24 cellular contexts compared by ENCODE assay signal in the genomic region with DNA sequence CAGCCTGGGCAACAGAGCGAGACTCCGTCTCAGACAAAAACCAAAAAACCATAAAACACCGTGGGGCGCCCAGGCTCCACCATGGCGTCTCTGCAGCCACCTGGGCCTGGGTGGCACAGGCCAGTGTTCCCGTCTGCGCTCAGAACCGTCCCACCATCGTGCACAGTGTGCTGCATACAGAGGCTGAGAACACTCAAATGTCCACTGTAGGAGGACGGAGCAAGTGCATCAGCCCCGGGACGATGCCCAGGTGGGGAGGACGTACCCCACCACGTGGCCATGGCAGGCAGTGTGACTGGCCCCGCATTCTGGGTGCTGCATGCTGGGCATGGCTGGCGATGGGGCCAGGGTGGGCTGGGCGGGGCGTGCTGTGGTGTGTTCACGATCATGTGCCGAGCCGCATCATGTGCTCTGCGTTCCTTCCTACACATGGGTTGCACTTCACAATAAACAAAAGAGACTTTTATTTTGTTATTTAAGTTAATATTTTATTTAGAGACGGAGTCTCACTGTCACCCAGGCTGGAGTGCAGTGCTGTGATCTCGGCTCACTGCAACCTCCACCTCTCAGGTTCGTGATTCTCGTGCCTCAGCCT. TPM values are rescaled to one million over a fixed set of nuclear protein-coding genes. Genes with fewer than 3 reads are reported as not detected.
A peak's percentile ranks its signal among the peaks of the same experiment; 100 is the strongest.
DNase-seq lines count a peak whose midpoint lies in the region; ATAC-seq lines count a peak whose summit lies in the region.
"Had no signal": no experiment of that assay in that cellular context is flagged by ENCODE, and none has a peak within 500 bp of the region (broad histone marks: within the 10 kb centered on the region; RNA-seq: fewer than 3 reads in every experiment).

No MANE protein-coding gene starts in this region.

- H3K27ac Mint-ChIP-seq in activated naive CD4-positive, alpha-beta T cell treated with anti-CD3 and anti-CD28 coated beads, Interleukin-2, amount 10 ng/mL, durations not matched to agents 7 days and 5 days, result peak overlapping the region; percentile 55
- H3K27ac Mint-ChIP-seq in T-helper 17 cell, result peak overlapping the region; percentile 74
- H3K27ac Mint-ChIP-seq: B cell had no signal

- H3K4me1 ChIP-seq in BLaER1 treated with 17β-estradiol and CSF1 and Interleukin-3, amounts not matched to agents 10 nM and 100 nM, result peaks cover 37 to 78% (median 68%) of the 10 kb centered on the region in 10 experiments
- H3K4me1 ChIP-seq: SJSA1 had no signal

- no peak overlapping the region for H3K4me3 Mint-ChIP-seq in activated naive CD4-positive, alpha-beta T cell treated with anti-CD3 and anti-CD28 coated beads, Interleukin-2, amount 10 ng/mL, durations not matched to agents 7 days and 5 days
- no peak overlapping the region for H3K4me3 Mint-ChIP-seq in T-helper 17 cell
- H3K4me3 Mint-ChIP-seq: B cell; CD4-positive, alpha-beta memory T cell had no signal

- no peak overlapping the region for H3K27ac ChIP-seq in BLaER1 treated with 17β-estradiol and CSF1 and Interleukin-3, amounts not matched to agents 10 nM and 100 nM
- H3K27ac ChIP-seq: GM23248, SJSA1 had no signal

- no peaks in the 10 kb centered on the region for H3K9me3 Mint-ChIP-seq in activated naive CD4-positive, alpha-beta T cell treated with anti-CD3 and anti-CD28 coated beads, Interleukin-2, amount 10 ng/mL, durations not matched to agents 7 days and 5 days
- H3K9me3 Mint-ChIP-seq: CD4-positive, alpha-beta memory T cell had no signal

- no peak for DNase-seq in activated naive CD4-positive, alpha-beta T cell treated with anti-CD3 and anti-CD28 coated beads, Interleukin-2, amount 10 ng/mL, durations not matched to agents 7 days and 5 days
- DNase-seq in activated naive CD4-positive, alpha-beta T cell (lab: John Stamatoyannopoulos, UW), result no peak
- no peak for DNase-seq in T-helper 17 cell
- peak; percentile 64 for DNase-seq in posterior vena cava (ENCODE audit: low spot score)
- no peak for DNase-seq in HPDE6-E6E7 (ENCODE audit: extremely low spot score)
- DNase-seq: 8988T; Calu3; CD4-positive, alpha-beta memory T cell; EL; GM23248; NCI-H1105; NCI-H1694; NCI-H510A; NCI-H774; OCI-M1; RPMI8226 had no signal

- H3K4me3 ChIP-seq in BLaER1 treated with 17β-estradiol and CSF1 and Interleukin-3, amounts not matched to agents 10 nM and 100 nM, result no peak overlapping the region
- H3K4me3 ChIP-seq: GM12878, GM23248, K562, SJSA1 had no signal

- no peaks in the 10 kb centered on the region; a peak in 1 of 22 replicates for H3K36me3 ChIP-seq in BLaER1 treated with 17β-estradiol and CSF1 and Interleukin-3, amounts not matched to agents 10 nM and 100 nM
- H3K36me3 ChIP-seq: SJSA1 had no signal

- peaks cover 0 to 10% (median 0%) of the 10 kb centered on the region in 11 experiments; a peak in 5 of 22 replicates for H4K20me1 ChIP-seq in BLaER1 treated with 17β-estradiol and CSF1 and Interleukin-3, amounts not matched to agents 10 nM and 100 nM

- H3K9me3 ChIP-seq in BLaER1 treated with 17β-estradiol and CSF1 and Interleukin-3, amounts not matched to agents 10 nM and 100 nM (replicated peaks in 1 of 11), result no peaks in the 10 kb centered on the region
- no peaks in the 10 kb centered on the region for H3K9me3 ChIP-seq in T-helper 17 cell (ENCODE audit: control insufficient read depth, low read length, poor library complexity, severe bottlenecking)
- H3K9me3 ChIP-seq: SJSA1 had no signal

- no peaks in the 10 kb centered on the region for H3K27me3 Mint-ChIP-seq in activated naive CD4-positive, alpha-beta T cell treated with anti-CD3 and anti-CD28 coated beads, Interleukin-2, amount 10 ng/mL, durations not matched to agents 7 days and 5 days
- H3K27me3 Mint-ChIP-seq in T-helper 17 cell, result no peaks in the 10 kb centered on the region
- H3K27me3 Mint-ChIP-seq: B cell; CD4-positive, alpha-beta memory T cell had no signal

- peaks cover 15% of the 10 kb centered on the region for H3K4me1 Mint-ChIP-seq in activated naive CD4-positive, alpha-beta T cell treated with anti-CD3 and anti-CD28 coated beads, Interleukin-2, amount 10 ng/mL, durations not matched to agents 7 days and 5 days
- H3K4me1 Mint-ChIP-seq in T-helper 17 cell, result peaks cover 7% of the 10 kb centered on the region
- H3K4me1 Mint-ChIP-seq: B cell had no signal

- no peak overlapping the region for H3K9ac ChIP-seq in BLaER1 treated with 17β-estradiol and CSF1 and Interleukin-3, amounts not matched to agents 10 nM and 100 nM
- H3K9ac ChIP-seq: GM23248 had no signal

- intact Hi-C loops in posterior vena cava (cut with DNase I), result no loop called here

- H3K27me3 ChIP-seq in BLaER1 treated with 17β-estradiol and CSF1 and Interleukin-3, amounts not matched to agents 10 nM and 100 nM, result no peaks in the 10 kb centered on the region
- H3K27me3 ChIP-seq: SJSA1 had no signal

- H3K4me2 ChIP-seq in BLaER1 treated with 17β-estradiol and CSF1 and Interleukin-3, amounts not matched to agents 10 nM and 100 nM, result peak overlapping the region in 6 of 11 experiments; percentile 8 to 99 (median 90); a peak in 8 of 22 replicates

- H3K36me3 Mint-ChIP-seq in activated naive CD4-positive, alpha-beta T cell treated with anti-CD3 and anti-CD28 coated beads, Interleukin-2, amount 10 ng/mL, durations not matched to agents 7 days and 5 days, result no peaks in the 10 kb centered on the region
- H3K36me3 Mint-ChIP-seq in T-helper 17 cell (ENCODE audit: low read depth), result no peaks in the 10 kb centered on the region
- H3K36me3 Mint-ChIP-seq: CD4-positive, alpha-beta memory T cell had no signal

- CTCF ChIA-PET in activated naive CD4-positive, alpha-beta T cell treated with anti-CD3 and anti-CD28 coated beads, Interleukin-2, amount 10 ng/mL, durations not matched to agents 7 days and 5 days (lab: Charles Lee), result no interaction called here

- ATAC-seq in T-helper 17 cell (no peak), HG03457 (IDR thresholded peaks at IDR 0.05; ENCODE audit: unreplicated experiment) (no peak), HG03521 (IDR thresholded peaks at IDR 0.05; ENCODE audit: unreplicated experiment) (no peak)
- ATAC-seq: GM12878, HCT116, K562 had no signal

RNA-seq across cellular contexts. Expression of a gene that starts 37.8 kb away (rescaled TPM):
- 10 to 100 TPM; 15.4 to 17.8 TPM for total RNA-seq in T-helper 17 cell
- 10 to 100 TPM; 13.9 to 14.6 TPM for total RNA-seq in posterior vena cava

RNA-seq across cellular contexts. Expression of a gene that starts 38.0 kb away (rescaled TPM):
- total RNA-seq in T-helper 17 cell (1 to 10 TPM; 3.0 to 3.3 TPM), posterior vena cava (1 to 10 TPM; 2.0 to 2.7 TPM)
- total RNA-seq: GM12878, SJSA1 had no signal

RNA-seq across cellular contexts. Expression of a gene that starts 56.0 kb away (rescaled TPM):
- total RNA-seq in T-helper 17 cell (not detected), posterior vena cava (not detected)
- total RNA-seq: B cell; CD4-positive, alpha-beta memory T cell; GM12878; GM23248; SJSA1 had no signal
